22 cellular contexts compared by ENCODE assay signal in genomic region chr5:61148516-61148915, GRCh38.
"Had no signal": no experiment of that assay in that cellular context is flagged by ENCODE, and none has a peak within 500 bp of the region (broad histone marks: within the 10 kb centered on the region; RNA-seq: fewer than 3 reads in every experiment).

No MANE protein-coding gene starts in this region.

- H3K4me3 ChIP-seq: colonic mucosa, esophagus squamous epithelium, gastroesophageal sphincter, heart left ventricle, hepatocyte, left lung, lower lobe of right lung had no signal

- H3K27ac ChIP-seq: colonic mucosa, epithelial cell of prostate, esophagus squamous epithelium, foreskin keratinocyte, gastroesophageal sphincter, heart left ventricle, hepatocyte, left lung, lower lobe of right lung had no signal

- H3K4me1 ChIP-seq: colonic mucosa, foreskin keratinocyte, gastroesophageal sphincter, heart left ventricle, left lung, lower lobe of right lung had no signal

- DNase-seq: colonic mucosa; cortex of kidney; effector CD8-positive, alpha-beta T cell; effector memory CD8-positive, alpha-beta T cell; endodermal cell; erythroblast; esophagus squamous epithelium; foreskin keratinocyte; heart left ventricle; hypothalamus; immature natural killer cell; left cardiac atrium; left lung; left ventricle myocardium superior; lower lobe of right lung; mesendoderm; midbrain; naive thymus-derived CD4-positive, alpha-beta T cell had no signal

- H3K4me2 ChIP-seq: hepatocyte had no signal

- H3K9me3 ChIP-seq: colonic mucosa, esophagus squamous epithelium, gastroesophageal sphincter, heart left ventricle, left lung, lower lobe of right lung had no signal

- H3K27me3 ChIP-seq: colonic mucosa, esophagus squamous epithelium, foreskin keratinocyte, gastroesophageal sphincter, heart left ventricle, hepatocyte, left lung had no signal

- H2AFZ ChIP-seq: hepatocyte had no signal

- H3K36me3 ChIP-seq: colonic mucosa, esophagus squamous epithelium, gastroesophageal sphincter, heart left ventricle, left lung, lower lobe of right lung had no signal

- ATAC-seq: effector memory CD8-positive, alpha-beta T cell; esophagus mucosa; foreskin keratinocyte; gastroesophageal sphincter; heart left ventricle; left cardiac atrium; left lung; left ventricle myocardium superior; lower lobe of right lung; naive thymus-derived CD4-positive, alpha-beta T cell had no signal
